In genomic region chr1:26810105-26810504, GRCh38 we compare ENCODE assay signal across 8 cellular contexts. TPM values are rescaled to one million over a fixed set of nuclear protein-coding genes. Genes with fewer than 3 reads are reported as not detected.
DNase-seq lines count a peak whose midpoint lies in the region; FAIRE-seq and TF ChIP-seq lines count a peak whose summit lies in the region.
"Not testable (repeated sequence)": the region's sequence is repeated elsewhere in the genome, so short reads cannot be mapped to it uniquely, and the experiment has no call there.

No MANE protein-coding gene starts in this region.

- not testable (repeated sequence) for H3K9ac ChIP-seq in SU-DHL-6 (ENCODE audit: low read length); liver (ENCODE audit: low read depth in 1 of 2, low read length in 2 of 2)

- not testable (repeated sequence) for H3K79me2 ChIP-seq in SU-DHL-6 (ENCODE audit: insufficient read depth, low read length)

- H3K4me3 ChIP-seq in SU-DHL-6 (ENCODE audit: insufficient read depth, low read length, poor library complexity, severe bottlenecking); liver (ENCODE audit: low read depth in 1 of 3, low read length in 3 of 3): not testable (repeated sequence)

- H3K27ac ChIP-seq in SU-DHL-6 (ENCODE audit: low read depth, low read length); liver (ENCODE audit: low read depth in 1 of 2, low read length in 2 of 2): not testable (repeated sequence)

- H3K4me2 ChIP-seq in SU-DHL-6 (ENCODE audit: low read depth, low read length, poor library complexity, severe bottlenecking): not testable (repeated sequence)

- not testable (repeated sequence) for H2AFZ ChIP-seq in SU-DHL-6 (ENCODE audit: low read depth, low read length, severe bottlenecking)

- FAIRE-seq in GM19239 (lab: Jason Lieb, UNC): peak; percentile 79
- FAIRE-seq in endometrium (lab: Jason Lieb, UNC): peak; percentile 31

- DNase-seq in AML-193 (lab: John Stamatoyannopoulos, UW) (peak; percentile 64 to 67), GM19239 (ENCODE audit: insufficient read length, low spot score) (peak; percentile 84), NCI-H1930 (lab: John Stamatoyannopoulos, UW) (peak; percentile 11 to 26)
- peak; percentile 79 to 82 for DNase-seq in activated T-cell treated with anti-CD3 and anti-CD28 coated beads, Interleukin-2, amount 50 U/mL, for 48 hours
- peak; percentile 44 to 74 for DNase-seq in stimulated activated CD4-positive, alpha-beta T cell treated with anti-CD3 and anti-CD28 coated beads, Interleukin-1b, Interleukin-23, amount 100 ng/mL, for 4 hours (ENCODE audit: low read depth in 2 of 2)

- peaks cover 0 to 12% (median 4%) of the 10 kb centered on the region in 4 donors for H3K4me1 ChIP-seq in liver (ENCODE audit: control insufficient read depth in 4 of 4, insufficient read depth in 4 of 4, low read length in 3 of 4)

- H3K9me2 ChIP-seq in SU-DHL-6 (replicated peaks; ENCODE audit: insufficient read depth, low read length): not testable (repeated sequence)

- peak; percentile 70 to 81 for TF ChIP-seq RAD21 in liver (IDR thresholded peaks at IDR 0.05)

- H3K9me3 ChIP-seq in SU-DHL-6 (ENCODE audit: insufficient read depth, low read length); liver (ENCODE audit: control insufficient read depth in 4 of 4, low read length in 3 of 4): not testable (repeated sequence)

- H3K27me3 ChIP-seq in SU-DHL-6 (ENCODE audit: low read length); liver (ENCODE audit: control insufficient read depth in 4 of 4, insufficient read depth in 4 of 4, low read length in 3 of 4): not testable (repeated sequence)

- 61% methylated on average over 11 of the region's 11 CpGs for WGBS in liver

- not testable (repeated sequence) for H3K36me3 ChIP-seq in SU-DHL-6 (ENCODE audit: low read length); liver (ENCODE audit: control insufficient read depth in 4 of 4, insufficient read depth in 3 of 4, low read depth in 1 of 4, low read length in 3 of 4)

- not testable (repeated sequence) for H3F3A ChIP-seq in SU-DHL-6 (ENCODE audit: insufficient read depth)

- TF ChIP-seq CTCF in SU-DHL-6 (IDR thresholded peaks at IDR 0.05; ENCODE audit: insufficient read depth, low read length, poor library complexity, severe bottlenecking) (peak; percentile 65), liver (IDR thresholded peaks at IDR 0.05; ENCODE audit: low read depth, low read length, missing input control) (peak; percentile 74)

- not testable (repeated sequence) for H4K20me1 ChIP-seq in SU-DHL-6 (ENCODE audit: low read depth, low read length)

RNA-seq across cellular contexts. Expression of gene ZDHHC18, which starts 16.4 kb away (rescaled TPM):
- total RNA-seq in liver: 1 to 10 TPM; 7.6 to 8.3 TPM
- 1 to 10 TPM; 2.6 to 9.2 TPM for polyA plus RNA-seq in liver

RNA-seq across cellular contexts. Expression of gene PIGV, which starts 22.4 kb away (rescaled TPM):
- total RNA-seq in liver: 10 to 100 TPM; 15.3 to 24.3 TPM
- 10 to 100 TPM; 13.9 to 14.2 TPM for polyA plus RNA-seq in liver

RNA-seq across cellular contexts. Expression of gene SFN, which starts 52.8 kb away (rescaled TPM):
- under 1 TPM in 1 of 2 donors, not detected in 1; 0.17 TPM for total RNA-seq in liver
- under 1 TPM in 1 of 2 donors, not detected in 1; 0.69 TPM for polyA plus RNA-seq in liver

Comparison
In these comparisons a context has a peak if more than half of its experiments do, and no peak if none do; other contexts are left out.
1. DNase-seq: peak in every context shown above with its lines; median percentile 84 in GM19239; 80 in activated T-cell treated with anti-CD3 and anti-CD28 coated beads, Interleukin-2, amount 50 U/mL, for 48 hours; 66 in AML-193; 59 in stimulated activated CD4-positive, alpha-beta T cell treated with anti-CD3 and anti-CD28 coated beads, Interleukin-1b, Interleukin-23, amount 100 ng/mL, for 4 hours; 18 in NCI-H1930.